Comparison of ENCODE assay signal across 27 cellular contexts in the genomic region with DNA sequence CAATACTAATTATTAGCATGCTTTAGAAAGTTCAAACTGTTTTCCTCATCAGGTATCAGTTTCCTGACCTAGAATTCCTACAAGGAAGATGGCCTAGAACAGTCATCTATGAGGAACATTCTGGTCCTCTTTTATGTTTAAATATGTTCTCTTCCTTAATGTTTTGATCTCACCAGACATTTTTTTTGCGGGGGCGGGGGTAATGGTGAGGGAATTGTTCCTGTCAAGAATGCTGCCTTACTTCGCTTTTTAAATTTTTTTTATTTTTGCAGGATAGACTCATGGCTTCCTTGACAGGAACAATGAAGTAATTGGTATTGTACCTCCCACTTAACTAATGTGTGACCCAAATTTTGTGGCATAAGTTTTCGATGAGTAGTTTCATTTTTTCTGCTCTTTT. TPM values are rescaled to one million over a fixed set of nuclear protein-coding genes. Genes with fewer than 3 reads are reported as not detected.
"Had no signal": no experiment of that assay in that cellular context is flagged by ENCODE, and none has a peak within 500 bp of the region (broad histone marks: within the 10 kb centered on the region; RNA-seq: fewer than 3 reads in every experiment).

No MANE protein-coding gene starts in this region.

- H3K36me3 ChIP-seq: esophagus muscularis mucosa, gastroesophageal sphincter, heart right ventricle, left lung, lower lobe of right lung had no signal

- H3K27ac ChIP-seq: coronary artery, dorsolateral prefrontal cortex, esophagus muscularis mucosa, foreskin keratinocyte, gastroesophageal sphincter, heart right ventricle, left lung, lower lobe of right lung had no signal

- H3K4me3 ChIP-seq: coronary artery, dorsolateral prefrontal cortex, esophagus muscularis mucosa, gastroesophageal sphincter, heart right ventricle, left lung, lower lobe of right lung had no signal

- H3K27me3 ChIP-seq: dorsolateral prefrontal cortex, esophagus muscularis mucosa, foreskin keratinocyte, gastroesophageal sphincter, heart right ventricle, left lung had no signal

- H3K4me1 ChIP-seq: esophagus muscularis mucosa, foreskin keratinocyte, gastroesophageal sphincter, heart right ventricle, left lung, lower lobe of right lung had no signal

- H3K9me3 ChIP-seq: esophagus muscularis mucosa, gastroesophageal sphincter, left lung, lower lobe of right lung had no signal

- FAIRE-seq: colon, endothelial cell of umbilical vein, frontal cortex, islet of Langerhans, keratinocyte had no signal

- ATAC-seq: foreskin keratinocyte, gastroesophageal sphincter, heart right ventricle, left cardiac atrium, left lung, left ventricle myocardium superior, lower lobe of right lung had no signal

- DNase-seq: dermis blood vessel endothelial cell; dorsolateral prefrontal cortex; effector CD4-positive, alpha-beta T cell; effector memory CD4-positive, alpha-beta T cell; foreskin keratinocyte; heart right ventricle; hippocampal formation; left cardiac atrium; left lung; left ventricle myocardium superior; lower lobe of right lung; mesenchymal stem cell; midbrain had no signal

RNA-seq across cellular contexts. Expression of gene NANOGP8, which starts 44.3 kb away (rescaled TPM):
- total RNA-seq: dermis blood vessel endothelial cell, endothelial cell of umbilical vein, epithelial cell of proximal tubule, fibroblast of lung, fibroblast of villous mesenchyme, foreskin keratinocyte, frontal cortex, kidney epithelial cell, left cardiac atrium, left ventricle myocardium superior, lung microvascular endothelial cell, mesenteric fat pad had no signal
- polyA plus RNA-seq: endothelial cell of umbilical vein, fibroblast of lung, foreskin keratinocyte, heart right ventricle, keratinocyte had no signal
